9 cellular contexts compared by ENCODE assay signal in genomic region chrX:19535481-19535880, GRCh38. TPM values are rescaled to one million over a fixed set of nuclear protein-coding genes. Genes with fewer than 3 reads are reported as not detected.
DNase-seq lines count a peak whose midpoint lies in the region; ATAC-seq and TF ChIP-seq lines count a peak whose summit lies in the region.
"Had no signal": no experiment of that assay in that cellular context is flagged by ENCODE, and none has a peak within 500 bp of the region (broad histone marks: within the 10 kb centered on the region; RNA-seq: fewer than 3 reads in every experiment).

No MANE protein-coding gene starts in this region.

- TF ChIP-seq CTCF in Calu3 (IDR thresholded peaks at IDR 0.05; ENCODE audit: unreplicated experiment) = no peak
- TF ChIP-seq CTCF in astrocyte of the cerebellum (IDR thresholded peaks at IDR 0.05; ENCODE audit: low read depth, low read length, missing control alignments) = peak; percentile 49

- H3K4me3 Mint-ChIP-seq in Calu3 (ENCODE audit: low read depth, unreplicated experiment) = no peak overlapping the region
- H3K4me3 Mint-ChIP-seq in naive thymus-derived CD8-positive, alpha-beta T cell = no peak overlapping the region

- DNase-seq in Calu3 (no peak), astrocyte of the cerebellum (ENCODE audit: low read depth) (no peak), lung microvascular endothelial cell (ENCODE audit: low read depth in 2 of 2) (peak; percentile 27 to 36)
- DNase-seq in stimulated activated CD4-positive, alpha-beta T cell treated with anti-CD3 and anti-CD28 coated beads, Interleukin-12 subunit alpha, Interleukin-12 subunit beta, amount 100 ng/mL, for 4 hours = no peak
- DNase-seq in naive thymus-derived CD8-positive, alpha-beta T cell = no peak
- DNase-seq: KG1 had no signal

- H3K27me3 Mint-ChIP-seq in Calu3 (ENCODE audit: unreplicated experiment) = no peaks in the 10 kb centered on the region
- H3K27me3 Mint-ChIP-seq in naive thymus-derived CD8-positive, alpha-beta T cell = no peaks in the 10 kb centered on the region

- no peak overlapping the region for H3K27ac Mint-ChIP-seq in Calu3 (ENCODE audit: unreplicated experiment)
- H3K27ac Mint-ChIP-seq in naive thymus-derived CD8-positive, alpha-beta T cell = peak overlapping the region in 2 of 10 donors; percentile 16 to 19

- H3K9me3 Mint-ChIP-seq in Calu3 (ENCODE audit: low read depth, unreplicated experiment) = no peaks in the 10 kb centered on the region
- H3K9me3 Mint-ChIP-seq in naive thymus-derived CD8-positive, alpha-beta T cell = no peaks in the 10 kb centered on the region

- no peak for TF ChIP-seq EP300 in Ishikawa (IDR thresholded peaks at IDR 0.05; ENCODE audit: borderline replicate concordance)

- in situ Hi-C loops in astrocyte of the cerebellum (cut with HindIII; ENCODE audit: low sequenced_read_pairs) = no loop called here

- intact Hi-C loops in Calu3 (cut with micrococcal nuclease; ENCODE audit: unreplicated experiment) = loop anchor here (2.0 kb wide), 1 partner anchor 163 kb away; no protein-coding TSS in a partner anchor

- POLR2A ChIA-PET in naive thymus-derived CD8-positive, alpha-beta T cell (lab: Charles Lee) = interaction anchor here (0.9 kb wide), 1 partner anchor 11 kb away, joined by 8 read pairs; no protein-coding TSS in a partner anchor

- CTCF ChIA-PET in Calu3 (lab: Charles Lee) = interaction anchor here (0.6 to 1.1 kb wide), 3 partner anchors 44 to 163 kb away, joined by 5 to 10 read pairs (median 5); no protein-coding TSS in a partner anchor

- H3K4me1 Mint-ChIP-seq in Calu3 (ENCODE audit: low read depth, unreplicated experiment) = no peaks in the 10 kb centered on the region
- H3K4me1 Mint-ChIP-seq in naive thymus-derived CD8-positive, alpha-beta T cell = no peaks in the 10 kb centered on the region

- H3K36me3 Mint-ChIP-seq in Calu3 (ENCODE audit: insufficient read depth, unreplicated experiment) = peaks cover 24% of the 10 kb centered on the region
- peaks cover 0 to 39% (median 3%) of the 10 kb centered on the region in 3 donors for H3K36me3 Mint-ChIP-seq in naive thymus-derived CD8-positive, alpha-beta T cell

- peak; percentile 46 for TF ChIP-seq RAD21 in Ishikawa (IDR thresholded peaks at IDR 0.05; ENCODE audit: low read depth)

- no peak overlapping the region for H3K4me3 ChIP-seq in astrocyte of the cerebellum (ENCODE audit: low read depth, low read length)

- ATAC-seq in GM18907 (IDR thresholded peaks at IDR 0.05; ENCODE audit: unreplicated experiment) (no peak), HG03135 (IDR thresholded peaks at IDR 0.05; ENCODE audit: unreplicated experiment) (no peak)
- ATAC-seq in naive thymus-derived CD8-positive, alpha-beta T cell = no peak

- TSS peak; percentile 77 for BruUV-seq in Calu3 (replicated peaks; lab: Mats Ljungman, UMichigan)

TF ChIP-seq in Ishikawa, 13 proteins besides CTCF, POLR2A, EP300 and RAD21:
- TF ChIP-seq TAF1 (IDR thresholded peaks at IDR 0.05; ENCODE audit: low read depth) (no peak), NFIC (IDR thresholded peaks at IDR 0.05) (no peak), ZBTB7A (IDR thresholded peaks at IDR 0.05; ENCODE audit: low read depth) (no peak), CEBPB (IDR thresholded peaks at IDR 0.05) (no peak), CREB1 (IDR thresholded peaks at IDR 0.05; ENCODE audit: low read depth) (no peak), MAX (IDR thresholded peaks at IDR 0.05) (no peak), EGR1 (IDR thresholded peaks at IDR 0.05) (no peak)

RNA-seq across cellular contexts. Expression of gene MAP3K15, which starts 20.2 kb away (rescaled TPM):
- 4.7 and 4.8 TPM in 2 replicates for total RNA-seq in Calu3 (2022)
- under 0.01 TPM in 2 replicates for total RNA-seq in lung microvascular endothelial cell
- total RNA-seq in naive thymus-derived CD8-positive, alpha-beta T cell = under 1 TPM in 1 of 2 experiments, not detected in 1; 0.22 TPM
- not detected for polyA plus RNA-seq in naive thymus-derived CD8-positive, alpha-beta T cell

Comparison
In these comparisons a context has a peak if more than half of its experiments do, and no peak if none do; other contexts are left out.
1. DNase-seq: peak in lung microvascular endothelial cell (2 of 2); none in Calu3 (single experiment), astrocyte of the cerebellum (single experiment), stimulated activated CD4-positive, alpha-beta T cell treated with anti-CD3 and anti-CD28 coated beads, Interleukin-12 subunit alpha, Interleukin-12 subunit beta, amount 100 ng/mL, for 4 hours (single experiment) and naive thymus-derived CD8-positive, alpha-beta T cell (0 of 10).